In genomic region chr3:70806556-70806955, GRCh38 we compare ENCODE assay signal across 20 cellular contexts.
DNase-seq lines count a peak whose midpoint lies in the region; ATAC-seq, FAIRE-seq and TF ChIP-seq lines count a peak whose summit lies in the region.
"Had no signal": no experiment of that assay in that cellular context is flagged by ENCODE, and none has a peak within 500 bp of the region (broad histone marks: within the 10 kb centered on the region; RNA-seq: fewer than 3 reads in every experiment).

No MANE protein-coding gene starts in this region.

- H3K4me3 ChIP-seq in GM23338 (no peak overlapping the region), bronchial epithelial cell (ENCODE audit: low read depth, low read length) (no peak overlapping the region), neural progenitor cell (no peak overlapping the region)

- no peaks in the 10 kb centered on the region for H3K36me3 Mint-ChIP-seq in GM23338 (ENCODE audit: low read depth)
- H3K36me3 Mint-ChIP-seq in neural progenitor cell, result no peaks in the 10 kb centered on the region
- no peaks in the 10 kb centered on the region for H3K36me3 Mint-ChIP-seq in immature natural killer cell
- H3K36me3 Mint-ChIP-seq: CD4-positive, CD25-positive, alpha-beta regulatory T cell; CD8-positive, alpha-beta memory T cell had no signal

- H3K36me3 ChIP-seq in GM23338 (ENCODE audit: insufficient read depth) (no peaks in the 10 kb centered on the region), bronchial epithelial cell (ENCODE audit: control insufficient read depth, insufficient read depth, low read length) (no peaks in the 10 kb centered on the region), neural progenitor cell (no peaks in the 10 kb centered on the region)

- H3K4me1 ChIP-seq in GM23338 (ENCODE audit: insufficient read depth), result no peaks in the 10 kb centered on the region
- H3K4me1 ChIP-seq in neural progenitor cell, result peaks cover 7% of the 10 kb centered on the region

- H3K9me3 ChIP-seq in neural progenitor cell (ENCODE audit: low read depth), result no peaks in the 10 kb centered on the region

- H3K27ac ChIP-seq in C4-2B (peak overlapping the region; percentile 62; the same call in 1 of the 2 replicates), GM23338 (ENCODE audit: low read depth) (no peak overlapping the region), neural progenitor cell (no peak overlapping the region)

- H3K4me3 Mint-ChIP-seq in GM23338 (no peak overlapping the region), neural progenitor cell (no peak overlapping the region), immature natural killer cell (no peak overlapping the region)
- H3K4me3 Mint-ChIP-seq: CD4-positive, CD25-positive, alpha-beta regulatory T cell; CD8-positive, alpha-beta memory T cell had no signal

- DNase-seq in GM23338 (ENCODE audit: low spot score) (no peak), bronchial epithelial cell (ENCODE audit: low read depth) (peak; percentile 67), neural progenitor cell (ENCODE audit: low spot score) (no peak), immature natural killer cell (no peak), NOMO-1 (lab: John Stamatoyannopoulos, UW; ENCODE audit: unreplicated experiment in 2 of 2) (no peak), EL (no peak)
- DNase-seq: C1 segment of cervical spinal cord; CD4-positive, CD25-positive, alpha-beta regulatory T cell; CD8-positive, alpha-beta memory T cell; DMS 273 treated with DMSO at 0.1 percent for 48 hours; DMS79; GF-D8; H7 had no signal

- H3K79me2 ChIP-seq in GM23338 (replicated peaks; ENCODE audit: insufficient read depth), result no peaks in the 10 kb centered on the region
- H3K79me2 ChIP-seq in neural progenitor cell (ENCODE audit: low read depth), result no peaks in the 10 kb centered on the region

- no peak overlapping the region for H3K27ac Mint-ChIP-seq in GM23338
- peak overlapping the region; percentile 34 for H3K27ac Mint-ChIP-seq in neural progenitor cell
- H3K27ac Mint-ChIP-seq in immature natural killer cell, result no peak overlapping the region
- H3K27ac Mint-ChIP-seq: CD4-positive, CD25-positive, alpha-beta regulatory T cell; CD8-positive, alpha-beta memory T cell had no signal

- H2AFZ ChIP-seq in GM23338 (0 out of 2 replicates have a peak overlapping the region, but pooled peaks have one; percentile 20), neural progenitor cell (replicated peaks) (no peak overlapping the region)

- H3K27me3 ChIP-seq in GM23338 (ENCODE audit: insufficient read depth) (no peaks in the 10 kb centered on the region), bronchial epithelial cell (ENCODE audit: control insufficient read depth, insufficient read depth, low read length) (no peaks in the 10 kb centered on the region), neural progenitor cell (no peaks in the 10 kb centered on the region)

- H3F3A ChIP-seq in GM23338 (replicated peaks; ENCODE audit: low read depth) (no peaks in the 10 kb centered on the region), neural progenitor cell (ENCODE audit: low read depth) (no peaks in the 10 kb centered on the region)

- H4K20me1 ChIP-seq in GM23338 (replicated peaks; ENCODE audit: insufficient read depth) (no peaks in the 10 kb centered on the region), neural progenitor cell (ENCODE audit: low read depth) (no peaks in the 10 kb centered on the region)

- no peak overlapping the region for H3K9ac ChIP-seq in neural progenitor cell

- TF ChIP-seq CTCF in C4-2B (conservative IDR thresholded peaks at IDR 0.05) (no peak), GM23338 (conservative IDR thresholded peaks at IDR 0.05; ENCODE audit: low read depth in 2 of 2) (no peak), bronchial epithelial cell (IDR thresholded peaks at IDR 0.05; ENCODE audit: insufficient read depth, low read length, severe bottlenecking) (no peak), neural progenitor cell (IDR thresholded peaks at IDR 0.05) (no peak)

- H3K27me3 Mint-ChIP-seq in GM23338 (ENCODE audit: insufficient read depth, low read depth, poor library complexity) (no peaks in the 10 kb centered on the region), neural progenitor cell (ENCODE audit: insufficient read depth, low read depth) (peaks cover 3% of the 10 kb centered on the region), immature natural killer cell (ENCODE audit: low read depth in 3 of 3) (peaks cover 0 to 8% (median 3%) of the 10 kb centered on the region in 3 donors)

- H3K4me1 Mint-ChIP-seq in GM23338 (peaks cover 4% of the 10 kb centered on the region; the same call in 2 of the 3 replicates), neural progenitor cell (peaks cover 10% of the 10 kb centered on the region), immature natural killer cell (no peaks in the 10 kb centered on the region)
- H3K4me1 Mint-ChIP-seq: CD4-positive, CD25-positive, alpha-beta regulatory T cell; CD8-positive, alpha-beta memory T cell had no signal

- no peaks in the 10 kb centered on the region; the same call in 1 of the 2 replicates for H3K9me2 ChIP-seq in GM23338 (ENCODE audit: insufficient read depth)

- FAIRE-seq in bronchial epithelial cell (lab: Jason Lieb, UNC), result no peak
- FAIRE-seq: D721Med, GM12891, GM18507, H1 had no signal

- H3K4me2 ChIP-seq in GM23338, result no peak overlapping the region
- H3K4me2 ChIP-seq in neural progenitor cell, result no peak overlapping the region

- ATAC-seq in GM23338 (no peak), GM19452 (IDR thresholded peaks at IDR 0.05; ENCODE audit: unreplicated experiment) (no peak)
- ATAC-seq: HCT116 had no signal

- H3K9me3 Mint-ChIP-seq in GM23338 (no peaks in the 10 kb centered on the region), neural progenitor cell (no peaks in the 10 kb centered on the region), immature natural killer cell (peaks cover 0 to 5% (median 0%) of the 10 kb centered on the region in 6 donors)
- H3K9me3 Mint-ChIP-seq: CD4-positive, CD25-positive, alpha-beta regulatory T cell; CD8-positive, alpha-beta memory T cell had no signal

TF ChIP-seq in GM23338, 12 proteins besides CTCF, POLR2A, EP300 and RAD21 (continues in another document):
- TF ChIP-seq ZNF462 (CRISPR knock-in tag; IDR thresholded peaks at IDR 0.05) (no peak), EZH2 (IDR thresholded peaks at IDR 0.05; ENCODE audit: low read depth, unreplicated experiment) (no peak), ZNF331 (CRISPR knock-in tag; IDR thresholded peaks at IDR 0.05; ENCODE audit: low read depth) (no peak), NANOG (IDR thresholded peaks at IDR 0.05; ENCODE audit: borderline replicate concordance) (no peak), EZH2phosphoT487 (IDR thresholded peaks at IDR 0.05; ENCODE audit: unreplicated experiment) (no peak)
